ENCODE assay signal across 21 cellular contexts in the genomic region with DNA sequence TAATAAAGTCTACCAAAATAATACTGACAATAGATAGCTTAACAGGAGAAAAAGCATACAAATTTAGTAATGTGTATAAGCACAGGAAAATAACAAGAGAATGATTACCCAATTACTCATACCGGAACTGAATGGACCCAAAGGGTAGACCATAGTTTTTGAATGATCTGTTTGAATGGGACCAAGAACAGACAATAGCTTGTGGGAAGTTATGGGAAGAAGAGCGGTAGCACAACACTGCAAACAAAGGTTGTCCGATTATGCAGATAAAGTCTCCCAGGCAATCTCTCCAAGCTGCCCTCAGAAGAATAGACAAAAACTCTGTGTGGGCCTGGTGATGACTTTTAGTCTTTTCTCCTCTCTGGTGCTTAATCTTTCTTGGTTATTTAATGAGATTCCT.
A peak's percentile ranks its signal among the peaks of the same experiment; 100 is the strongest.
DNase-seq lines count a peak whose midpoint lies in the region; ATAC-seq and TF ChIP-seq lines count a peak whose summit lies in the region.
"Had no signal": no experiment of that assay in that cellular context is flagged by ENCODE, and none has a peak within 500 bp of the region (broad histone marks: within the 10 kb centered on the region; RNA-seq: fewer than 3 reads in every experiment).

No MANE protein-coding gene starts in this region.

- no peak for TF ChIP-seq CTCF in SK-N-SH (IDR thresholded peaks at IDR 0.05)
- TF ChIP-seq CTCF in fibroblast of pulmonary artery (IDR thresholded peaks at IDR 0.05; ENCODE audit: low read length, missing control alignments) = no peak

- WGBS in SK-N-SH (ENCODE audit: low lambda C conversion rate) = 59% methylated on average over 3 of the region's 3 CpGs
- 90 to 94% methylated on average over 3 of the region's 3 CpGs for WGBS in aorta, 2 donors

- in situ Hi-C loops in G401 (cut with HindIII; ENCODE audit: low sequenced_read_pairs) = no loop called here

- no peaks in the 10 kb centered on the region for H3K79me2 ChIP-seq in SK-N-SH (ENCODE audit: insufficient read depth)

- H3K9me3 ChIP-seq in SK-N-SH (no peaks in the 10 kb centered on the region), aorta (ENCODE audit: control insufficient read depth, low read length) (no peaks in the 10 kb centered on the region)
- H3K9me3 ChIP-seq: lower lobe of right lung, psoas muscle, thoracic aorta had no signal

- DNase-seq in SK-N-SH = no peak
- DNase-seq in RPMI7951 (ENCODE audit: low read depth) = peak; percentile 29
- peak; percentile 38 for DNase-seq in fibroblast of pulmonary artery (ENCODE audit: low read depth)
- no peak for DNase-seq in aorta
- no peak for DNase-seq in G401 (ENCODE audit: low spot score)
- no peak for DNase-seq in H4 (ENCODE audit: low spot score)
- DNase-seq: activated CD4-positive, alpha-beta T cell treated with anti-CD3 and anti-CD28 coated beads for 1 hour; activated naive CD4-positive, alpha-beta T cell; activated T-cell treated with anti-CD3 and anti-CD28 coated beads, Interleukin-2, amount 50 U/mL, for 4 hours; caudate nucleus; dorsolateral prefrontal cortex; lower lobe of right lung; NCI-H1694 treated with DMSO at 0.1 percent for 48 hours; NCI-H69; psoas muscle; stimulated activated CD4-positive, alpha-beta T cell treated with anti-CD3 and anti-CD28 coated beads, Interleukin-1b, Interleukin-23, amount 100 ng/mL, for 48 hours had no signal

- H3K27ac ChIP-seq in SK-N-SH (ENCODE audit: low read depth in 2 of 2, low read length in 1 of 2) (0 out of 4 replicates have a peak overlapping the region, but pooled peaks of 1 of the 2 experiments have one; percentile 22), aorta (ENCODE audit: low read depth in 1 of 2, low read length in 2 of 2) (no peak overlapping the region)
- H3K27ac ChIP-seq: 22Rv1, dorsolateral prefrontal cortex, lower lobe of right lung, psoas muscle, thoracic aorta had no signal

- H3K9ac ChIP-seq in SK-N-SH = no peak overlapping the region

- no peak for TF ChIP-seq EP300 in SK-N-SH (IDR thresholded peaks at IDR 0.05; ENCODE audit: borderline replicate concordance in 1 of 2, low read depth in 1 of 2, low read length in 1 of 2)

- POLR2A ChIA-PET in SK-N-SH (lab: Yijun Ruan, JAX) = no interaction called here

- intact Hi-C loops in aorta (cut with DNase I) = no loop called here

- H3K27me3 ChIP-seq in SK-N-SH (ENCODE audit: insufficient read depth) (no peaks in the 10 kb centered on the region), aorta (ENCODE audit: control insufficient read depth in 1 of 2, insufficient read depth in 2 of 2, low read length in 1 of 2) (no peaks in the 10 kb centered on the region)
- H3K27me3 ChIP-seq: dorsolateral prefrontal cortex had no signal

- H3K36me3 ChIP-seq in SK-N-SH (replicated peaks in 1 of 2; ENCODE audit: control insufficient read depth in 1 of 2, insufficient read depth in 2 of 2, low read length in 1 of 2) = no peaks in the 10 kb centered on the region
- H3K36me3 ChIP-seq in aorta (ENCODE audit: control insufficient read depth in 1 of 2, insufficient read depth in 2 of 2, low read length in 1 of 2) = no peaks in the 10 kb centered on the region
- H3K36me3 ChIP-seq: lower lobe of right lung, thoracic aorta had no signal

- CTCF ChIA-PET in SK-N-SH (lab: Yijun Ruan, JAX) = no interaction called here

- no peaks in the 10 kb centered on the region for H3K9me2 ChIP-seq in SK-N-SH

- no peak for TF ChIP-seq RAD21 in SK-N-SH (IDR thresholded peaks at IDR 0.05; ENCODE audit: low read length)

- no peaks in the 10 kb centered on the region for H4K20me1 ChIP-seq in SK-N-SH (ENCODE audit: insufficient read depth)

- H3K4me3 ChIP-seq in SK-N-SH (ENCODE audit: low read depth in 2 of 2, low read length in 1 of 2) (no peak overlapping the region), fibroblast of pulmonary artery (replicated peaks; ENCODE audit: low read depth, low read length) (no peak overlapping the region), aorta (ENCODE audit: low read length in 2 of 2) (no peak overlapping the region)
- H3K4me3 ChIP-seq: dorsolateral prefrontal cortex, lower lobe of right lung, psoas muscle, thoracic aorta had no signal

- no peak overlapping the region for H3K4me2 ChIP-seq in SK-N-SH

- H2AFZ ChIP-seq in SK-N-SH (ENCODE audit: low read depth) = peak overlapping the region; percentile 23

- no peaks in the 10 kb centered on the region for H3F3A ChIP-seq in SK-N-SH (replicated peaks; ENCODE audit: insufficient read depth)

- 0 out of 4 replicates have a peak, but pooled peaks cover 0 to 6% of the 10 kb centered on the region in 2 experiments for H3K4me1 ChIP-seq in SK-N-SH (ENCODE audit: control insufficient read depth in 1 of 2, insufficient read depth in 2 of 2, low read depth in 1 of 2, low read length in 1 of 2)
- no peaks in the 10 kb centered on the region for H3K4me1 ChIP-seq in aorta (ENCODE audit: control insufficient read depth in 1 of 2, insufficient read depth in 2 of 2, low read length in 2 of 2)
- H3K4me1 ChIP-seq: lower lobe of right lung, psoas muscle had no signal

- ATAC-seq in SK-N-SH treated with all-trans-retinoic acid at 6 μM for 48 hours (no peak), aorta (ENCODE audit: low FRiP score) (no peak), HG03139 (IDR thresholded peaks at IDR 0.05; ENCODE audit: unreplicated experiment) (no peak)
- ATAC-seq: activated T-cell treated with anti-CD3 and anti-CD28 coated beads, Interleukin-2, amount 50 U/mL, for 4 hours; psoas muscle; stimulated activated memory B cell treated with anti-CD40 and anti-IgM and Interleukin-4, amounts not matched to agents 10 μg/mL and 1 μg/mL and 100 μg/mL, for 72 hours had no signal

TF ChIP-seq in SK-N-SH, 30 proteins besides CTCF, POLR2A, EP300 and RAD21:
- TF ChIP-seq NRF1 (IDR thresholded peaks at IDR 0.05; ENCODE audit: low read depth, low read length) (no peak), TEAD4 (IDR thresholded peaks at IDR 0.05; ENCODE audit: borderline replicate concordance, insufficient read depth) (no peak), MAX (IDR thresholded peaks at IDR 0.05; ENCODE audit: low read depth) (no peak), TAF1 (IDR thresholded peaks at IDR 0.05; ENCODE audit: borderline replicate concordance, low read depth, low read length) (no peak), RXRA (IDR thresholded peaks at IDR 0.05; ENCODE audit: borderline replicate concordance, low read depth) (no peak), GABPA (IDR thresholded peaks at IDR 0.05; ENCODE audit: low read depth) (no peak), ELF1 (IDR thresholded peaks at IDR 0.05) (no peak), PBX3 (IDR thresholded peaks at IDR 0.05) (no peak), RCOR1 (IDR thresholded peaks at IDR 0.05; ENCODE audit: low read length) (no peak)

TF ChIP-seq in SK-N-SH treated with all-trans-retinoic acid at 6 μM for 48 hours, 23 proteins besides CTCF, POLR2A, EP300 and RAD21:
- TF ChIP-seq RARB (CRISPR knock-in tag; IDR thresholded peaks at IDR 0.05) (no peak), ISL1 (CRISPR knock-in tag; IDR thresholded peaks at IDR 0.05) (no peak)

Comparison
In these comparisons a context has a peak if more than half of its experiments do, and no peak if none do; other contexts are left out.
1. DNase-seq: peak in RPMI7951 (single experiment) and fibroblast of pulmonary artery (single experiment); none in SK-N-SH (single experiment), aorta (0 of 2), G401 (single experiment) and H4 (single experiment).